In the genomic region with DNA sequence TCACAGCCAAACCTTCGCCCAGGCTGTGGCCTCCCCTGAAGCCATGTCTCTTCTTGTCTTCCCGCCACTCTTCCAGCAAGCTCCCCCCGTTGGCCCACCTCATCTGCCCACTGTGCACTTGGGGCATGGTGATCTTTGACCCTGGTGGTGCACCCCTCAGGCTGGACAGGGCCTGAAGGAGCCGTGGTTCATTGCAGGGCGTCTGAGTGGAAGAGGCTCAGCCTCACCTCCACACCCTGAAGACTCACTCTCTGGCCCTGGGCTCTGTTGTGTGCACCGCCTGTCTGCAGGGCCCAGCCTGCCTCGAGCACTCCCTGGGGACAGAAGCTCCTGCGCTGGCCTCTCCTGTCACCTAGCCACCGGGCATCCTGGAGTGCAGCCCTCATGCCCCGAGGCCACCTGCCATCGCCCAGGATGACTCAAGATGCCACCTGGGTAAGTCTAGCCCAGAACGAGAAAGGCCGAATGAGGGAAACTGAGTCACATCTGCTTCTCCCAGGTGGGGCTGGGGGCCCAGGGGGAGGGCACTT, we compare ENCODE assay signal across 14 cellular contexts. TPM values are rescaled to one million over a fixed set of nuclear protein-coding genes. Genes with fewer than 3 reads are reported as not detected.
A peak's percentile ranks its signal among the peaks of the same experiment; 100 is the strongest.
DNase-seq lines count a peak whose midpoint lies in the region; ATAC-seq and TF ChIP-seq lines count a peak whose summit lies in the region.
"Had no signal": no experiment of that assay in that cellular context is flagged by ENCODE, and none has a peak within 500 bp of the region (broad histone marks: within the 10 kb centered on the region; RNA-seq: fewer than 3 reads in every experiment).

No MANE protein-coding gene starts in this region.

- 75 to 82% (median 79%) methylated on average over 12 to 13 of the region's 13 CpGs for WGBS in heart left ventricle, 4 donors
- WGBS in upper lobe of left lung, 2 donors: 82 to 91% methylated on average over 7 to 12 of the region's 13 CpGs

- no peaks in the 10 kb centered on the region for H3K9me3 Mint-ChIP-seq in osteocyte (ENCODE audit: unreplicated experiment)
- no peaks in the 10 kb centered on the region for H3K9me3 Mint-ChIP-seq in immature natural killer cell
- H3K9me3 Mint-ChIP-seq: T-cell had no signal

- peak overlapping the region; percentile 71 for H3K27ac Mint-ChIP-seq in osteocyte (ENCODE audit: unreplicated experiment)
- no peak overlapping the region for H3K27ac Mint-ChIP-seq in immature natural killer cell
- H3K27ac Mint-ChIP-seq: T-cell had no signal

- no peak overlapping the region for H3K4me3 Mint-ChIP-seq in osteocyte (ENCODE audit: unreplicated experiment)
- H3K4me3 Mint-ChIP-seq in immature natural killer cell: no peak overlapping the region
- H3K4me3 Mint-ChIP-seq: T-cell had no signal

- H3K4me3 ChIP-seq in heart left ventricle (no peak overlapping the region), coronary artery (no peak overlapping the region), upper lobe of left lung (no peak overlapping the region)
- H3K4me3 ChIP-seq: K562, mucosa of descending colon had no signal

- peak overlapping the region; percentile 4 to 88 (median 81) for H3K27ac ChIP-seq in heart left ventricle
- H3K27ac ChIP-seq in coronary artery: peak overlapping the region; percentile 79 to 83
- peak overlapping the region; percentile 66 to 93 (median 86) for H3K27ac ChIP-seq in upper lobe of left lung

- H3K9me3 ChIP-seq in heart left ventricle: no peaks in the 10 kb centered on the region
- no peaks in the 10 kb centered on the region for H3K9me3 ChIP-seq in upper lobe of left lung
- H3K9me3 ChIP-seq: mucosa of descending colon had no signal

- TF ChIP-seq POLR2A in heart left ventricle (IDR thresholded peaks at IDR 0.05): no peak
- no peak for TF ChIP-seq POLR2A in upper lobe of left lung (IDR thresholded peaks at IDR 0.05)

- ATAC-seq in heart left ventricle (no peak), Right ventricle myocardium inferior (no peak), upper lobe of left lung (ENCODE audit: low FRiP score in 2 of 2) (no peak)
- ATAC-seq: T-cell had no signal

- no peaks in the 10 kb centered on the region for H3K27me3 ChIP-seq in heart left ventricle
- H3K27me3 ChIP-seq in upper lobe of left lung: no peaks in the 10 kb centered on the region

- no peaks in the 10 kb centered on the region for H3K27me3 Mint-ChIP-seq in osteocyte (ENCODE audit: unreplicated experiment)
- H3K27me3 Mint-ChIP-seq in immature natural killer cell (ENCODE audit: low read depth in 3 of 3): peaks cover 0 to 2% (median 0%) of the 10 kb centered on the region in 3 donors
- H3K27me3 Mint-ChIP-seq: T-cell had no signal

- H3K4me1 ChIP-seq in heart left ventricle (peaks cover 51 to 100% (median 97%) of the 10 kb centered on the region in 12 donors), upper lobe of left lung (peaks cover 58 to 78% (median 66%) of the 10 kb centered on the region in 4 donors)

- intact Hi-C loops in heart left ventricle (cut with DNase I): loop anchor here in 6 of 10 donors (5.0 to 10.0 kb wide), 4 partner anchors 32 to 515 kb away; no protein-coding TSS in a partner anchor
- intact Hi-C loops in Right ventricle myocardium inferior (cut with DNase I): no loop called here

- H3K36me3 ChIP-seq in heart left ventricle (peaks cover 0 to 82% (median 58%) of the 10 kb centered on the region in 9 donors), upper lobe of left lung (peaks cover 3 to 89% (median 57%) of the 10 kb centered on the region in 4 donors)

- TF ChIP-seq EP300 in upper lobe of left lung (IDR thresholded peaks at IDR 0.05): no peak

- TF ChIP-seq CTCF in heart left ventricle (IDR thresholded peaks at IDR 0.05) (no peak), coronary artery (IDR thresholded peaks at IDR 0.05) (no peak), osteocyte (IDR thresholded peaks at IDR 0.05) (no peak), upper lobe of left lung (IDR thresholded peaks at IDR 0.05) (no peak)

- DNase-seq in heart left ventricle (no peak), Right ventricle myocardium inferior (ENCODE audit: missing footprints) (no peak), coronary artery (ENCODE audit: low spot score) (no peak), osteocyte (ENCODE audit: extremely low spot score, unreplicated experiment) (no peak), upper lobe of left lung (no peak), immature natural killer cell (no peak), NK-92 (lab: John Stamatoyannopoulos, UW; ENCODE audit: unreplicated experiment) (no peak)
- DNase-seq in stimulated activated CD4-positive, alpha-beta T cell treated with anti-CD3 and anti-CD28 coated beads, Interleukin-1b, Interleukin-23, amount 100 ng/mL, for 48 hours: no peak
- DNase-seq: COR-L47; NCI-H510A treated with DMSO at 0.1 percent for 48 hours; stimulated activated CD4-positive, alpha-beta T cell treated with anti-CD3 and anti-CD28 coated beads, Interleukin-4, amount 100 ng/mL, for 1 hour; T-cell had no signal

- peaks cover 72% of the 10 kb centered on the region for H3K4me1 Mint-ChIP-seq in osteocyte (ENCODE audit: unreplicated experiment)
- peaks cover 0 to 1% of the 10 kb centered on the region in 2 donors for H3K4me1 Mint-ChIP-seq in immature natural killer cell
- H3K4me1 Mint-ChIP-seq: T-cell had no signal

- H3K36me3 Mint-ChIP-seq in osteocyte (ENCODE audit: unreplicated experiment) (peaks cover 12% of the 10 kb centered on the region), immature natural killer cell (no peaks in the 10 kb centered on the region)
- H3K36me3 Mint-ChIP-seq: T-cell had no signal

RNA-seq across cellular contexts. Expression of a gene that starts 40.8 kb away (rescaled TPM):
- 10 to 100 TPM; 51.0 to 96.4 (median 83.6) TPM for total RNA-seq in heart left ventricle
- polyA plus RNA-seq in heart left ventricle: 10 to 100 TPM; 21.1 to 60.9 TPM
- total RNA-seq in Right ventricle myocardium inferior: 70.5 TPM
- 21.8 and 21.9 TPM in 2 replicates for total RNA-seq in osteocyte
- total RNA-seq in upper lobe of left lung: 10 to 100 TPM; 10.2 to 27.0 (median 20.9) TPM
- 1 to 10 TPM; 3.4 to 8.0 (median 6.1) TPM for polyA plus RNA-seq in immature natural killer cell
